ENCODE assay signal across 2 cellular contexts in the genomic region with DNA sequence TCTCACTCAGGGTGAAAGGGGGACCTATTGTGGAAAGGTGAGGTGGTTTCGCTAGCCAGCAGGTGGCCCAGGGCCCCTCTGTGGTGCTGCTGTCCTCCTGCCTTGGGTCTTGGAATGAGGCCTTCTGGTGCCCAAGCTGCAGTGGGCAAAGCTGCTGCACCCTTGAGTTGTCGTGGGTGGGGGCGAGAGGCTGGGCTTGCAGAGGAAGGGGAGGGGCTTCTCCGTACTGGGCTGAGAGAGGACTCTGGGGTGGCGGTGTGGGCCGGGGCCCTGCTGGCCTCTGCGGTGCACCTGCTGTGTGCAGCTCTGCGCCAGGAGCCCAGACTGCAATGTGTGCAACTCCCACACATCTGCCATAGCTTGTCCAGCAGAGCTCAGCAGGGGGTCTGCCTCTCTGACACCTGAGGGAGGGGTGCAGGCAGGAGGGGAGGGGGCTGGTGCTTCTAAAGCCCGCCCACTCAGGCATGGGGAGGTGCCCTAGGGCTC.
TF ChIP-seq lines count a peak whose summit lies in the region.

No MANE protein-coding gene starts in this region.

TF ChIP-seq in SK-N-SH, 30 proteins besides CTCF, POLR2A, EP300 and RAD21 (continued from another document):
- TF ChIP-seq, protein P1, sequence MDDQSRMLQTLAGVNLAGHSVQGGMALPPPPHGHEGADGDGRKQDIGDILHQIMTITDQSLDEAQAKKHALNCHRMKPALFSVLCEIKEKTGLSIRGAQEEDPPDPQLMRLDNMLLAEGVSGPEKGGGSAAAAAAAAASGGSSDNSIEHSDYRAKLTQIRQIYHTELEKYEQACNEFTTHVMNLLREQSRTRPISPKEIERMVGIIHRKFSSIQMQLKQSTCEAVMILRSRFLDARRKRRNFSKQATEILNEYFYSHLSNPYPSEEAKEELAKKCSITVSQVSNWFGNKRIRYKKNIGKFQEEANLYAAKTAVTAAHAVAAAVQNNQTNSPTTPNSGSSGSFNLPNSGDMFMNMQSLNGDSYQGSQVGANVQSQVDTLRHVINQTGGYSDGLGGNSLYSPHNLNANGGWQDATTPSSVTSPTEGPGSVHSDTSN (IDR thresholded peaks at IDR 0.05), result no peak
- TF ChIP-seq RXRA (IDR thresholded peaks at IDR 0.05; ENCODE audit: borderline replicate concordance, low read depth), result no peak
- TF ChIP-seq, protein P2, sequence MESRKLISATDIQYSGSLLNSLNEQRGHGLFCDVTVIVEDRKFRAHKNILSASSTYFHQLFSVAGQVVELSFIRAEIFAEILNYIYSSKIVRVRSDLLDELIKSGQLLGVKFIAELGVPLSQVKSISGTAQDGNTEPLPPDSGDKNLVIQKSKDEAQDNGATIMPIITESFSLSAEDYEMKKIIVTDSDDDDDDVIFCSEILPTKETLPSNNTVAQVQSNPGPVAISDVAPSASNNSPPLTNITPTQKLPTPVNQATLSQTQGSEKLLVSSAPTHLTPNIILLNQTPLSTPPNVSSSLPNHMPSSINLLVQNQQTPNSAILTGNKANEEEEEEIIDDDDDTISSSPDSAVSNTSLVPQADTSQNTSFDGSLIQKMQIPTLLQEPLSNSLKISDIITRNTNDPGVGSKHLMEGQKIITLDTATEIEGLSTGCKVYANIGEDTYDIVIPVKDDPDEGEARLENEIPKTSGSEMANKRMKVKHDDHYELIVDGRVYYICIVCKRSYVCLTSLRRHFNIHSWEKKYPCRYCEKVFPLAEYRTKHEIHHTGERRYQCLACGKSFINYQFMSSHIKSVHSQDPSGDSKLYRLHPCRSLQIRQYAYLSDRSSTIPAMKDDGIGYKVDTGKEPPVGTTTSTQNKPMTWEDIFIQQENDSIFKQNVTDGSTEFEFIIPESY (IDR thresholded peaks at IDR 0.05; ENCODE audit: borderline replicate concordance, low read depth), result no peak
- no peak for TF ChIP-seq TAF1 (IDR thresholded peaks at IDR 0.05; ENCODE audit: borderline replicate concordance, low read depth, low read length)
- no peak for TF ChIP-seq SIN3A (IDR thresholded peaks at IDR 0.05; ENCODE audit: borderline replicate concordance, low read depth, low read length)
- no peak for TF ChIP-seq CHD2 (IDR thresholded peaks at IDR 0.05; ENCODE audit: low read length, partially characterized antibody)
- TF ChIP-seq, protein P3, sequence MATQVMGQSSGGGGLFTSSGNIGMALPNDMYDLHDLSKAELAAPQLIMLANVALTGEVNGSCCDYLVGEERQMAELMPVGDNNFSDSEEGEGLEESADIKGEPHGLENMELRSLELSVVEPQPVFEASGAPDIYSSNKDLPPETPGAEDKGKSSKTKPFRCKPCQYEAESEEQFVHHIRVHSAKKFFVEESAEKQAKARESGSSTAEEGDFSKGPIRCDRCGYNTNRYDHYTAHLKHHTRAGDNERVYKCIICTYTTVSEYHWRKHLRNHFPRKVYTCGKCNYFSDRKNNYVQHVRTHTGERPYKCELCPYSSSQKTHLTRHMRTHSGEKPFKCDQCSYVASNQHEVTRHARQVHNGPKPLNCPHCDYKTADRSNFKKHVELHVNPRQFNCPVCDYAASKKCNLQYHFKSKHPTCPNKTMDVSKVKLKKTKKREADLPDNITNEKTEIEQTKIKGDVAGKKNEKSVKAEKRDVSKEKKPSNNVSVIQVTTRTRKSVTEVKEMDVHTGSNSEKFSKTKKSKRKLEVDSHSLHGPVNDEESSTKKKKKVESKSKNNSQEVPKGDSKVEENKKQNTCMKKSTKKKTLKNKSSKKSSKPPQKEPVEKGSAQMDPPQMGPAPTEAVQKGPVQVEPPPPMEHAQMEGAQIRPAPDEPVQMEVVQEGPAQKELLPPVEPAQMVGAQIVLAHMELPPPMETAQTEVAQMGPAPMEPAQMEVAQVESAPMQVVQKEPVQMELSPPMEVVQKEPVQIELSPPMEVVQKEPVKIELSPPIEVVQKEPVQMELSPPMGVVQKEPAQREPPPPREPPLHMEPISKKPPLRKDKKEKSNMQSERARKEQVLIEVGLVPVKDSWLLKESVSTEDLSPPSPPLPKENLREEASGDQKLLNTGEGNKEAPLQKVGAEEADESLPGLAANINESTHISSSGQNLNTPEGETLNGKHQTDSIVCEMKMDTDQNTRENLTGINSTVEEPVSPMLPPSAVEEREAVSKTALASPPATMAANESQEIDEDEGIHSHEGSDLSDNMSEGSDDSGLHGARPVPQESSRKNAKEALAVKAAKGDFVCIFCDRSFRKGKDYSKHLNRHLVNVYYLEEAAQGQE (IDR thresholded peaks at IDR 0.05; ENCODE audit: low read depth, low read length), result no peak

TF ChIP-seq in SK-N-SH treated with all-trans-retinoic acid at 6 μM for 48 hours, 23 proteins besides CTCF, POLR2A, EP300 and RAD21 (continued from another document):
- TF ChIP-seq, protein P4, sequence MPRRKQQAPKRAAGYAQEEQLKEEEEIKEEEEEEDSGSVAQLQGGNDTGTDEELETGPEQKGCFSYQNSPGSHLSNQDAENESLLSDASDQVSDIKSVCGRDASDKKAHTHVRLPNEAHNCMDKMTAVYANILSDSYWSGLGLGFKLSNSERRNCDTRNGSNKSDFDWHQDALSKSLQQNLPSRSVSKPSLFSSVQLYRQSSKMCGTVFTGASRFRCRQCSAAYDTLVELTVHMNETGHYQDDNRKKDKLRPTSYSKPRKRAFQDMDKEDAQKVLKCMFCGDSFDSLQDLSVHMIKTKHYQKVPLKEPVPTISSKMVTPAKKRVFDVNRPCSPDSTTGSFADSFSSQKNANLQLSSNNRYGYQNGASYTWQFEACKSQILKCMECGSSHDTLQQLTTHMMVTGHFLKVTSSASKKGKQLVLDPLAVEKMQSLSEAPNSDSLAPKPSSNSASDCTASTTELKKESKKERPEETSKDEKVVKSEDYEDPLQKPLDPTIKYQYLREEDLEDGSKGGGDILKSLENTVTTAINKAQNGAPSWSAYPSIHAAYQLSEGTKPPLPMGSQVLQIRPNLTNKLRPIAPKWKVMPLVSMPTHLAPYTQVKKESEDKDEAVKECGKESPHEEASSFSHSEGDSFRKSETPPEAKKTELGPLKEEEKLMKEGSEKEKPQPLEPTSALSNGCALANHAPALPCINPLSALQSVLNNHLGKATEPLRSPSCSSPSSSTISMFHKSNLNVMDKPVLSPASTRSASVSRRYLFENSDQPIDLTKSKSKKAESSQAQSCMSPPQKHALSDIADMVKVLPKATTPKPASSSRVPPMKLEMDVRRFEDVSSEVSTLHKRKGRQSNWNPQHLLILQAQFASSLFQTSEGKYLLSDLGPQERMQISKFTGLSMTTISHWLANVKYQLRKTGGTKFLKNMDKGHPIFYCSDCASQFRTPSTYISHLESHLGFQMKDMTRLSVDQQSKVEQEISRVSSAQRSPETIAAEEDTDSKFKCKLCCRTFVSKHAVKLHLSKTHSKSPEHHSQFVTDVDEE (CRISPR knock-in tag; IDR thresholded peaks at IDR 0.05), result no peak
- TF ChIP-seq, protein P5, sequence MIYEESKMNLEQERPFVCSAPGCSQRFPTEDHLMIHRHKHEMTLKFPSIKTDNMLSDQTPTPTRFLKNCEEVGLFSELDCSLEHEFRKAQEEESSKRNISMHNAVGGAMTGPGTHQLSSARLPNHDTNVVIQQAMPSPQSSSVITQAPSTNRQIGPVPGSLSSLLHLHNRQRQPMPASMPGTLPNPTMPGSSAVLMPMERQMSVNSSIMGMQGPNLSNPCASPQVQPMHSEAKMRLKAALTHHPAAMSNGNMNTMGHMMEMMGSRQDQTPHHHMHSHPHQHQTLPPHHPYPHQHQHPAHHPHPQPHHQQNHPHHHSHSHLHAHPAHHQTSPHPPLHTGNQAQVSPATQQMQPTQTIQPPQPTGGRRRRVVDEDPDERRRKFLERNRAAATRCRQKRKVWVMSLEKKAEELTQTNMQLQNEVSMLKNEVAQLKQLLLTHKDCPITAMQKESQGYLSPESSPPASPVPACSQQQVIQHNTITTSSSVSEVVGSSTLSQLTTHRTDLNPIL (CRISPR knock-in tag; IDR thresholded peaks at IDR 0.05; ENCODE audit: low read depth), result no peak
- TF ChIP-seq GLIS3 (CRISPR knock-in tag; IDR thresholded peaks at IDR 0.05) (no peak), ZFP3 (CRISPR knock-in tag; IDR thresholded peaks at IDR 0.05) (no peak), ISL1 (CRISPR knock-in tag; IDR thresholded peaks at IDR 0.05) (no peak), BACH2 (CRISPR knock-in tag; IDR thresholded peaks at IDR 0.05; ENCODE audit: borderline replicate concordance) (no peak), ZC3H10 (CRISPR knock-in tag; IDR thresholded peaks at IDR 0.05) (no peak), SNAI2 (CRISPR knock-in tag; IDR thresholded peaks at IDR 0.05) (no peak), ZNF70 (CRISPR knock-in tag; IDR thresholded peaks at IDR 0.05) (no peak), TCF4 (CRISPR knock-in tag; IDR thresholded peaks at IDR 0.05; ENCODE audit: borderline replicate concordance) (no peak), RARB (CRISPR knock-in tag; IDR thresholded peaks at IDR 0.05) (no peak), OSR1 (CRISPR knock-in tag; IDR thresholded peaks at IDR 0.05) (no peak)
- TF ChIP-seq, protein P6, sequence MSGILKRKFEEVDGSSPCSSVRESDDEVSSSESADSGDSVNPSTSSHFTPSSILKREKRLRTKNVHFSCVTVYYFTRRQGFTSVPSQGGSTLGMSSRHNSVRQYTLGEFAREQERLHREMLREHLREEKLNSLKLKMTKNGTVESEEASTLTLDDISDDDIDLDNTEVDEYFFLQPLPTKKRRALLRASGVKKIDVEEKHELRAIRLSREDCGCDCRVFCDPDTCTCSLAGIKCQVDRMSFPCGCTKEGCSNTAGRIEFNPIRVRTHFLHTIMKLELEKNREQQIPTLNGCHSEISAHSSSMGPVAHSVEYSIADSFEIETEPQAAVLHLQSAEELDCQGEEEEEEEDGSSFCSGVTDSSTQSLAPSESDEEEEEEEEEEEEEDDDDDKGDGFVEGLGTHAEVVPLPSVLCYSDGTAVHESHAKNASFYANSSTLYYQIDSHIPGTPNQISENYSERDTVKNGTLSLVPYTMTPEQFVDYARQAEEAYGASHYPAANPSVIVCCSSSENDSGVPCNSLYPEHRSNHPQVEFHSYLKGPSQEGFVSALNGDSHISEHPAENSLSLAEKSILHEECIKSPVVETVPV (CRISPR knock-in tag; IDR thresholded peaks at IDR 0.05), result no peak
